1 cellular context compared by ENCODE assay signal in the genomic region with DNA sequence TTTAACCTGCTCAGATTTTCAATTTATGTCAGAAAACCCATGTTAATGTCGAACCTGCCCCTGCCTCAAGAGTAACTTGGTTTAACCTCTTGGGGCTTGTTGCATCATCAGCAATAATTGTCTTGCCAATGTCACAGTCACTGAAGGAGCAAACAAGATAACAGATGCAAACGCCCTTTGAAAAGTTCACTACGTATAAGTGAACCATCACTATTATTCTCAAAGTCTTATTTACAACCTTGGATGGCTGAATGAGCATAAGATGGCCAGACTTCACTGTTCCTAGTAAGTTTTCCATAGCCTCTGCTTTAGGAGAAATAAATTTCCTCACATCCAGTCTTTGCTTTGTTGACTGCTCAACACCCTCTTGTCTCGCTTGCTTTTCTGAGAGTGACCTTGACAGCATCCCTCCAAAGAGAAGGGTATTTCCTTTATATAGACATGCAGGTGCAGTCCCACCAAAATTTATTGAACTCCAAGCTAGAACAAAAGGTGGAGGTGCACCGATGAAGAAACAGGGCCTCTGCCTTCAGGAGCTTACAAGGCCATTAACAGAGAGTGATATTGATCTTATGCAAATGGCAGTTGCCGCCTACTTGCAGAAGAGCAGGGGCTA.
TF ChIP-seq lines count a peak whose summit lies in the region.

No MANE protein-coding gene starts in this region.

TF ChIP-seq in SK-N-SH treated with all-trans-retinoic acid at 6 μM for 48 hours, 23 proteins besides CTCF, POLR2A, EP300 and RAD21 (continued from another document):
- TF ChIP-seq POU6F1 (CRISPR knock-in tag; IDR thresholded peaks at IDR 0.05; ENCODE audit: borderline replicate concordance, low read depth): no peak
- TF ChIP-seq ESRRG (CRISPR knock-in tag; IDR thresholded peaks at IDR 0.05): no peak
- TF ChIP-seq TCF4 (CRISPR knock-in tag; IDR thresholded peaks at IDR 0.05; ENCODE audit: borderline replicate concordance): no peak
- no peak for TF ChIP-seq RARB (CRISPR knock-in tag; IDR thresholded peaks at IDR 0.05)
- TF ChIP-seq ZNF70 (CRISPR knock-in tag; IDR thresholded peaks at IDR 0.05): no peak
- no peak for TF ChIP-seq PATZ1 (CRISPR knock-in tag; IDR thresholded peaks at IDR 0.05; ENCODE audit: borderline replicate concordance)
- TF ChIP-seq SNAI2 (CRISPR knock-in tag; IDR thresholded peaks at IDR 0.05): no peak
